In genomic region chr10:49521062-49521461, GRCh38 we compare ENCODE assay signal across 28 cellular contexts.
"Had no signal": no experiment of that assay in that cellular context is flagged by ENCODE, and none has a peak within 500 bp of the region (broad histone marks: within the 10 kb centered on the region; RNA-seq: fewer than 3 reads in every experiment).

No MANE protein-coding gene starts in this region.

- H3K4me3 ChIP-seq: ascending aorta, coronary artery, dorsolateral prefrontal cortex had no signal

- H3K9me3 ChIP-seq: ascending aorta had no signal

- FAIRE-seq: frontal cortex had no signal

- DNase-seq: activated B cell treated with CpG ODN at 0.5 μM for 24 hours; activated CD4-positive, alpha-beta memory T cell treated with anti-CD3 and anti-CD28 coated beads, Interleukin-2, amount 10 ng/mL, durations not matched to agents 7 days and 5 days; activated CD4-positive, alpha-beta T cell treated with anti-CD3 and anti-CD28 coated beads for 36 hours; activated CD4-positive, alpha-beta T cell treated with anti-CD3 and anti-CD28 coated beads, Interleukin-2, amount 10 ng/mL, durations not matched to agents 24 days and 14 days; activated CD8-positive, alpha-beta memory T cell treated with anti-CD3 and anti-CD28 coated beads, Interleukin-2, amount 50 U/mL, for 48 hours; activated gamma-delta T cell; activated naive CD4-positive, alpha-beta T cell; activated naive CD4-positive, alpha-beta T cell treated with anti-CD3 and anti-CD28 coated beads, Interleukin-2, amount 10 ng/mL, durations not matched to agents 7 days and 5 days; activated naive CD8-positive, alpha-beta T cell treated with anti-CD3 and anti-CD28 coated beads, Interleukin-2, amount 10 ng/mL, durations not matched to agents 7 days and 5 days; activated T-cell treated with anti-CD3 and anti-CD28 coated beads for 4 hours; activated T-cell treated with anti-CD3 and anti-CD28 coated beads, Interleukin-2, amount 50 U/mL, for 24 hours; activated T-cell treated with anti-CD3 and anti-CD28 coated beads, Interleukin-2, amount 50 U/mL, for 72 hours; brain microvascular endothelial cell; central memory CD4-positive, alpha-beta T cell; effector memory CD4-positive, alpha-beta T cell; endodermal cell; foreskin fibroblast; T-helper 1 cell; T-helper 17 cell; T1000; WERI-Rb-1 had no signal

- ATAC-seq: activated CD4-positive, alpha-beta T cell treated with anti-CD3 and anti-CD28 coated beads for 36 hours; activated CD4-positive, CD25-positive, alpha-beta regulatory T cell treated with anti-CD3 and anti-CD28 coated beads, Interleukin-2, amount 50 U/mL, for 24 hours; activated naive CD4-positive, alpha-beta T cell treated with anti-CD3 and anti-CD28 coated beads, Interleukin-2, amount 50 U/mL, for 72 hours; activated T-cell treated with anti-CD3 and anti-CD28 coated beads, Interleukin-2, amount 50 U/mL, for 72 hours; esophagus mucosa; T-helper 17 cell had no signal

- H3K27ac ChIP-seq: brain microvascular endothelial cell, coronary artery, WERI-Rb-1 had no signal

- H3K27me3 ChIP-seq: ascending aorta, brain microvascular endothelial cell, dorsolateral prefrontal cortex had no signal

- H3K36me3 ChIP-seq: WERI-Rb-1 had no signal
